ENCODE assay signal across 15 cellular contexts in genomic region chr14:101365329-101366158, GRCh38.
A peak's percentile ranks its signal among the peaks of the same experiment; 100 is the strongest.
DNase-seq lines count a peak whose midpoint lies in the region; ATAC-seq and TF ChIP-seq lines count a peak whose summit lies in the region.
"Had no signal": no experiment of that assay in that cellular context is flagged by ENCODE, and none has a peak within 500 bp of the region (broad histone marks: within the 10 kb centered on the region; RNA-seq: fewer than 3 reads in every experiment).

No MANE protein-coding gene starts in this region.

- H3K36me3 ChIP-seq in neural progenitor cell (no peaks in the 10 kb centered on the region), tibial nerve (no peaks in the 10 kb centered on the region)

- TF ChIP-seq CTCF in neural progenitor cell (IDR thresholded peaks at IDR 0.05) = no peak
- TF ChIP-seq CTCF in tibial nerve (IDR thresholded peaks at IDR 0.05) = no peak

- peak overlapping the region; percentile 27 for H3K4me3 Mint-ChIP-seq in neural progenitor cell
- H3K4me3 Mint-ChIP-seq in activated naive CD8-positive, alpha-beta T cell treated with anti-CD3 and anti-CD28 coated beads, Interleukin-2, amount 50 U/mL, for 24 hours = no peak overlapping the region
- H3K4me3 Mint-ChIP-seq in natural killer cell treated with Interleukin-12 subunit alpha and Interleukin-12 subunit beta and Interleukin-15 and Interleukin-18, amount 100 ng/mL, for 72 hours = no peak overlapping the region
- H3K4me3 Mint-ChIP-seq: stimulated activated effector memory CD8-positive, alpha-beta T cell treated with anti-CD3 and anti-CD28 coated beads, Interleukin-12 subunit alpha, Interleukin-12 subunit beta, amount 100 ng/mL, for 72 hours had no signal

- H3K4me1 ChIP-seq in neural progenitor cell = peaks cover 43% of the 10 kb centered on the region
- peaks cover 0 to 33% (median 7%) of the 10 kb centered on the region in 4 donors for H3K4me1 ChIP-seq in tibial nerve

- 69 to 73% methylated on average over 19 to 20 of the region's 20 CpGs for WGBS in tibial nerve, 2 donors

- peaks cover 12% of the 10 kb centered on the region for H4K20me1 ChIP-seq in neural progenitor cell (ENCODE audit: low read depth)

- H3K4me3 ChIP-seq in neural progenitor cell (no peak overlapping the region), tibial nerve (peak overlapping the region in 1 of 4 donors; percentile 15)

- H3K9ac ChIP-seq in neural progenitor cell = no peak overlapping the region

- no peak for ATAC-seq in activated naive CD8-positive, alpha-beta T cell treated with anti-CD3 and anti-CD28 coated beads, Interleukin-2, amount 50 U/mL, for 24 hours
- no peak for ATAC-seq in natural killer cell treated with Interleukin-12 subunit alpha and Interleukin-12 subunit beta and Interleukin-15 and Interleukin-18, amount 100 ng/mL, for 72 hours
- ATAC-seq: stimulated activated effector memory CD8-positive, alpha-beta T cell treated with anti-CD3 and anti-CD28 coated beads, Interleukin-12 subunit alpha, Interleukin-12 subunit beta, amount 100 ng/mL, for 72 hours had no signal

- H3K9me3 Mint-ChIP-seq in neural progenitor cell = peaks cover 11% of the 10 kb centered on the region
- no peaks in the 10 kb centered on the region for H3K9me3 Mint-ChIP-seq in activated naive CD8-positive, alpha-beta T cell treated with anti-CD3 and anti-CD28 coated beads, Interleukin-2, amount 50 U/mL, for 24 hours
- H3K9me3 Mint-ChIP-seq in natural killer cell treated with Interleukin-12 subunit alpha and Interleukin-12 subunit beta and Interleukin-15 and Interleukin-18, amount 100 ng/mL, for 72 hours = no peaks in the 10 kb centered on the region
- H3K9me3 Mint-ChIP-seq: stimulated activated effector memory CD8-positive, alpha-beta T cell treated with anti-CD3 and anti-CD28 coated beads, Interleukin-12 subunit alpha, Interleukin-12 subunit beta, amount 100 ng/mL, for 72 hours had no signal

- DNase-seq in NAMALWA (ENCODE audit: low spot score) = peak; percentile 54
- DNase-seq in ecto neural progenitor cell (ENCODE audit: low spot score) = peak; percentile 84
- DNase-seq in neural progenitor cell (ENCODE audit: low spot score) = peak; percentile 89
- DNase-seq in tibial nerve (ENCODE audit: low spot score in 2 of 2) = peak in 1 of 2 donors; percentile 36
- no peak for DNase-seq in activated naive CD8-positive, alpha-beta T cell treated with anti-CD3 and anti-CD28 coated beads, Interleukin-2, amount 50 U/mL, for 24 hours
- no peak for DNase-seq in NCI-H69 (lab: John Stamatoyannopoulos, UW)
- no peak for DNase-seq in natural killer cell treated with Interleukin-12 subunit alpha and Interleukin-12 subunit beta and Interleukin-15 and Interleukin-18, amount 100 ng/mL, for 72 hours (ENCODE audit: low spot score)
- DNase-seq: amygdala; effector CD4-positive, alpha-beta T cell; kidney glomerular epithelial cell; NCI-H1436 treated with DMSO at 0.1 percent for 48 hours; occipital lobe; stimulated activated CD4-positive, alpha-beta T cell treated with anti-CD3 and anti-CD28 coated beads, Interleukin-2, amount 100 ng/mL, for 24 hours had no signal

- peaks cover 24% of the 10 kb centered on the region for H3K27me3 Mint-ChIP-seq in neural progenitor cell (ENCODE audit: insufficient read depth, low read depth)
- H3K27me3 Mint-ChIP-seq in activated naive CD8-positive, alpha-beta T cell treated with anti-CD3 and anti-CD28 coated beads, Interleukin-2, amount 50 U/mL, for 24 hours = peaks cover 19% of the 10 kb centered on the region
- H3K27me3 Mint-ChIP-seq in natural killer cell treated with Interleukin-12 subunit alpha and Interleukin-12 subunit beta and Interleukin-15 and Interleukin-18, amount 100 ng/mL, for 72 hours = peaks cover 22% of the 10 kb centered on the region in 2 donors

- H3K9me3 ChIP-seq in neural progenitor cell (ENCODE audit: low read depth) (no peaks in the 10 kb centered on the region), tibial nerve (no peaks in the 10 kb centered on the region)

- H3F3A ChIP-seq in neural progenitor cell (ENCODE audit: low read depth) = peaks cover 19% of the 10 kb centered on the region

- H3K27ac ChIP-seq in neural progenitor cell = no peak overlapping the region
- H3K27ac ChIP-seq in tibial nerve = peak overlapping the region; percentile 66 to 84 (median 80)
- H3K27ac ChIP-seq: VCaP had no signal

- H2AFZ ChIP-seq in neural progenitor cell (replicated peaks) = no peak overlapping the region

- H3K36me3 Mint-ChIP-seq in neural progenitor cell = peaks cover 2% of the 10 kb centered on the region
- H3K36me3 Mint-ChIP-seq in activated naive CD8-positive, alpha-beta T cell treated with anti-CD3 and anti-CD28 coated beads, Interleukin-2, amount 50 U/mL, for 24 hours (ENCODE audit: low read depth) = no peaks in the 10 kb centered on the region
- H3K36me3 Mint-ChIP-seq in natural killer cell treated with Interleukin-12 subunit alpha and Interleukin-12 subunit beta and Interleukin-15 and Interleukin-18, amount 100 ng/mL, for 72 hours = no peaks in the 10 kb centered on the region
- H3K36me3 Mint-ChIP-seq: stimulated activated effector memory CD8-positive, alpha-beta T cell treated with anti-CD3 and anti-CD28 coated beads, Interleukin-12 subunit alpha, Interleukin-12 subunit beta, amount 100 ng/mL, for 72 hours had no signal

- peak overlapping the region; percentile 68 for H3K4me2 ChIP-seq in neural progenitor cell

- H3K79me2 ChIP-seq in neural progenitor cell (ENCODE audit: low read depth) = no peaks in the 10 kb centered on the region

- no peak for TF ChIP-seq EP300 in tibial nerve (IDR thresholded peaks at IDR 0.05)

- peaks cover 60% of the 10 kb centered on the region for H3K4me1 Mint-ChIP-seq in neural progenitor cell
- H3K4me1 Mint-ChIP-seq in activated naive CD8-positive, alpha-beta T cell treated with anti-CD3 and anti-CD28 coated beads, Interleukin-2, amount 50 U/mL, for 24 hours = no peaks in the 10 kb centered on the region
- no peaks in the 10 kb centered on the region for H3K4me1 Mint-ChIP-seq in natural killer cell treated with Interleukin-12 subunit alpha and Interleukin-12 subunit beta and Interleukin-15 and Interleukin-18, amount 100 ng/mL, for 72 hours (ENCODE audit: low read depth in 2 of 2)

- H3K27me3 ChIP-seq in neural progenitor cell = peaks cover 4% of the 10 kb centered on the region
- H3K27me3 ChIP-seq in tibial nerve = no peaks in the 10 kb centered on the region

- peak overlapping the region; percentile 57 for H3K27ac Mint-ChIP-seq in neural progenitor cell
- no peak overlapping the region for H3K27ac Mint-ChIP-seq in activated naive CD8-positive, alpha-beta T cell treated with anti-CD3 and anti-CD28 coated beads, Interleukin-2, amount 50 U/mL, for 24 hours
- H3K27ac Mint-ChIP-seq in natural killer cell treated with Interleukin-12 subunit alpha and Interleukin-12 subunit beta and Interleukin-15 and Interleukin-18, amount 100 ng/mL, for 72 hours = no peak overlapping the region
- H3K27ac Mint-ChIP-seq: stimulated activated effector memory CD8-positive, alpha-beta T cell treated with anti-CD3 and anti-CD28 coated beads, Interleukin-12 subunit alpha, Interleukin-12 subunit beta, amount 100 ng/mL, for 72 hours had no signal

- TF ChIP-seq POLR2A in tibial nerve (IDR thresholded peaks at IDR 0.05) = no peak

Comparison
In these comparisons a context has a peak if more than half of its experiments do, and no peak if none do; other contexts are left out.
1. DNase-seq: peak in NAMALWA (single experiment), ecto neural progenitor cell (single experiment) and neural progenitor cell (single experiment); none in activated naive CD8-positive, alpha-beta T cell treated with anti-CD3 and anti-CD28 coated beads, Interleukin-2, amount 50 U/mL, for 24 hours (single experiment), NCI-H69 (single experiment) and natural killer cell treated with Interleukin-12 subunit alpha and Interleukin-12 subunit beta and Interleukin-15 and Interleukin-18, amount 100 ng/mL, for 72 hours (single experiment).